29 cellular contexts compared by ENCODE assay signal in the genomic region with DNA sequence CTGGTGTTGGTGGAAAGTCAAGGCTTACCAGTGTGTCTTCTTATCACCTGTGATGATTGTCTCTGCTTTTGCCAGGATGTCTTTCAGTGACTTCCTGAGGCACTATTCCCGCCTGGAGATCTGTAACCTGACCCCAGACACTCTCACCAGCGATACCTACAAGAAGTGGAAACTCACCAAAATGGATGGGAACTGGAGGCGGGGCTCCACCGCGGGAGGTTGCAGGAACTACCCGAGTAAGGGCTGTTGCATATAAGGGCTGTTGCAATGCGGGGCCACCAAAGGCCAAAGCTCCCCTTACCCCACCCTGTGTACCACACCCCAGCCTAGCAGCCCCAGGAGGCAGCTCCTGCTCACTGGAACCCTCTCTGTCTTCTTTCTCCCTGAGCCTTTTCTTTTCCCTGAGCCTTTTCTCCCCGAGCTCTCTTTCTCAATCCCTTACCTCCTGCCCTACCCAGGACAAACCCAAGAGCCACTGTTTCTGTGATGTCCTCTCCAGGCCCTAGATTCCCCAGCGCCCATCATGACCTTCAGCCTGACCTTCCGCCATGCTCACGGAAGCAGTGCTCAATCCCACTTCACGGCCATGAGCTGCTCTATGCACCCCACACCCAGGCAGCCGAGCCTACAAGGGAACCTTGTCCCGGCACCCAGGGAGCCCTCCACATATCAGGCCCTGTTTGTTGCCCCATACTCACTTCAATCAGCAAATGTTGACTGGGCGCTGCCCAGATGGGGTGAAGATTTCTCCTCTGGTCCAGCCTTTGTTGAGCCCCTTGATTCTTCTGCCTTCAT. TPM values are rescaled to one million over a fixed set of nuclear protein-coding genes. Genes with fewer than 3 reads are reported as not detected.
DNase-seq lines count a peak whose midpoint lies in the region; ATAC-seq, FAIRE-seq and TF ChIP-seq lines count a peak whose summit lies in the region.
"Had no signal": no experiment of that assay in that cellular context is flagged by ENCODE, and none has a peak within 500 bp of the region (broad histone marks: within the 10 kb centered on the region; RNA-seq: fewer than 3 reads in every experiment).

No MANE protein-coding gene starts in this region.

- no peak overlapping the region for H2BK12ac ChIP-seq in H9 (ENCODE audit: insufficient read length, low read depth, low read length)

- H2BK5ac ChIP-seq in H9 (ENCODE audit: insufficient read length, low read length) (no peak overlapping the region), mesendoderm (ENCODE audit: low read length) (peak overlapping the region; percentile 69)

- no peak for TF ChIP-seq CTCF in H9 (conservative IDR thresholded peaks at IDR 0.05)
- no peak for TF ChIP-seq CTCF in bronchial epithelial cell (IDR thresholded peaks at IDR 0.05; ENCODE audit: insufficient read depth, low read length, severe bottlenecking)
- TF ChIP-seq CTCF in activated CD8-positive, alpha-beta T cell treated with anti-CD3 and anti-CD28 coated beads for 36 hours (IDR thresholded peaks at IDR 0.05) = no peak

- no peak overlapping the region for H4K91ac ChIP-seq in H9 (ENCODE audit: insufficient read length, low read depth, low read length)

- H3K4me2 ChIP-seq in H9 (ENCODE audit: insufficient read depth, insufficient read length, low read length) (no peak overlapping the region), mesendoderm (ENCODE audit: low read length) (no peak overlapping the region)

- H3K27ac Mint-ChIP-seq in H9 = peak overlapping the region; percentile 22 to 92 (median 60); a peak in 5 of 7 replicates
- no peak overlapping the region for H3K27ac Mint-ChIP-seq in activated CD8-positive, alpha-beta T cell treated with anti-CD3 and anti-CD28 coated beads for 36 hours
- H3K27ac Mint-ChIP-seq: T-helper 2 cell treated with Interferon-gamma antibody and Interleukin-4, amounts not matched to agents 5 μg/mL and 100 μg/mL, for 36 hours had no signal

- no peaks in the 10 kb centered on the region for H3K9me3 ChIP-seq in H9 (ENCODE audit: control insufficient read depth, low read depth, low read length)
- H3K9me3 ChIP-seq: heart right ventricle, thyroid gland had no signal

- CTCF ChIA-PET in activated CD8-positive, alpha-beta T cell treated with anti-CD3 and anti-CD28 coated beads for 36 hours (lab: Charles Lee) = interaction anchor here (0.7 to 5.3 kb wide), 5 partner anchors 8 to 60 kb away, joined by 3 to 71 read pairs (median 3); no protein-coding TSS in a partner anchor

- H3K23me2 ChIP-seq in H9 (ENCODE audit: insufficient read length, low read depth, low read length, poor library complexity, severe bottlenecking) = peaks cover 7% of the 10 kb centered on the region

- no peaks in the 10 kb centered on the region for H4K20me1 ChIP-seq in H9 (ENCODE audit: control insufficient read depth, insufficient read depth, insufficient read length)

- intact Hi-C loops in activated CD8-positive, alpha-beta T cell treated with anti-CD3 and anti-CD28 coated beads for 36 hours (cut with micrococcal nuclease) = no loop called here

- peaks cover 9% of the 10 kb centered on the region for H3K27me3 Mint-ChIP-seq in H9 (ENCODE audit: low read depth)
- H3K27me3 Mint-ChIP-seq in activated CD8-positive, alpha-beta T cell treated with anti-CD3 and anti-CD28 coated beads for 36 hours = no peaks in the 10 kb centered on the region

- H4K5ac ChIP-seq in H9 (ENCODE audit: insufficient read length, low read depth, low read length) = no peak overlapping the region
- H4K5ac ChIP-seq in mesendoderm (ENCODE audit: low read length) = no peak overlapping the region

- no peaks in the 10 kb centered on the region for H3K79me2 ChIP-seq in H9 (ENCODE audit: insufficient read depth, low read length)
- no peaks in the 10 kb centered on the region for H3K79me2 ChIP-seq in mesendoderm (ENCODE audit: control insufficient read depth, insufficient read depth, low read length)

- H2AFZ ChIP-seq in H9 (ENCODE audit: low read length) = no peak overlapping the region

- H3K14ac ChIP-seq in H9 (ENCODE audit: insufficient read depth, low read length) = no peak overlapping the region

- H3K18ac ChIP-seq in H9 (ENCODE audit: insufficient read length, low read depth, low read length) (no peak overlapping the region), mesendoderm (ENCODE audit: low read length) (peak overlapping the region; percentile 13)

- H3K4ac ChIP-seq in H9 (ENCODE audit: low read depth, low read length) (no peak overlapping the region), mesendoderm (ENCODE audit: low read depth, low read length) (no peak overlapping the region)

- no peak for ATAC-seq in activated CD8-positive, alpha-beta T cell treated with anti-CD3 and anti-CD28 coated beads for 36 hours
- ATAC-seq in GM18858 (IDR thresholded peaks at IDR 0.05; ENCODE audit: unreplicated experiment) = no peak
- ATAC-seq: GM12878, heart right ventricle, left ventricle myocardium superior had no signal

- H3K4me3 ChIP-seq in bronchial epithelial cell (ENCODE audit: low read depth, low read length) (no peak overlapping the region), mesendoderm (ENCODE audit: low read length) (no peak overlapping the region)
- H3K4me3 ChIP-seq: cardiac muscle cell, dorsolateral prefrontal cortex, GM12878, heart right ventricle, skin epidermis, thyroid gland had no signal

- H3K4me3 Mint-ChIP-seq in H9 = no peak overlapping the region
- H3K4me3 Mint-ChIP-seq in activated CD8-positive, alpha-beta T cell treated with anti-CD3 and anti-CD28 coated beads for 36 hours = no peak overlapping the region
- H3K4me3 Mint-ChIP-seq: CD8-positive, alpha-beta memory T cell; T-helper 2 cell treated with Interferon-gamma antibody and Interleukin-4, amounts not matched to agents 5 μg/mL and 100 μg/mL, for 36 hours had no signal

- POLR2A ChIA-PET in activated CD8-positive, alpha-beta T cell treated with anti-CD3 and anti-CD28 coated beads for 36 hours (lab: Charles Lee) = no interaction called here

- H2BK120ac ChIP-seq in H9 (ENCODE audit: low read depth, low read length, poor library complexity, severe bottlenecking) = no peak overlapping the region
- no peak overlapping the region for H2BK120ac ChIP-seq in mesendoderm (ENCODE audit: low read depth, low read length)

- no CpG with 5 or more reads among the region's 15 CpGs for WGBS in H9 (ENCODE audit: extremely low coverage, insufficient read length, low lambda C conversion rate)
- no CpG with 5 or more reads among the region's 15 CpGs for WGBS in mesendoderm (ENCODE audit: extremely low coverage, insufficient coverage, low lambda C conversion rate)

- H3K36me3 Mint-ChIP-seq in H9 (ENCODE audit: insufficient read depth in 1 of 3, low read depth in 3 of 3) = peaks cover 5 to 28% (median 20%) of the 10 kb centered on the region in 3 experiments; a peak in 5 of 7 replicates
- H3K36me3 Mint-ChIP-seq in activated CD8-positive, alpha-beta T cell treated with anti-CD3 and anti-CD28 coated beads for 36 hours (ENCODE audit: low read depth) = peaks cover 13% of the 10 kb centered on the region

- H3K56ac ChIP-seq in H9 (ENCODE audit: insufficient read length, low read depth, low read length) = no peak overlapping the region
- H3K56ac ChIP-seq in mesendoderm (ENCODE audit: low read length) = peak overlapping the region; percentile 83

- H3K36me3 ChIP-seq in bronchial epithelial cell (ENCODE audit: control insufficient read depth, insufficient read depth, low read length) (peaks cover 62% of the 10 kb centered on the region), mesendoderm (ENCODE audit: control insufficient read depth, insufficient read depth, low read length) (peaks cover 2% of the 10 kb centered on the region)
- H3K36me3 ChIP-seq: WERI-Rb-1 had no signal

- H3K9me3 Mint-ChIP-seq in H9 = no peaks in the 10 kb centered on the region
- no peaks in the 10 kb centered on the region for H3K9me3 Mint-ChIP-seq in activated CD8-positive, alpha-beta T cell treated with anti-CD3 and anti-CD28 coated beads for 36 hours
- H3K9me3 Mint-ChIP-seq: CD8-positive, alpha-beta memory T cell; T-helper 2 cell treated with Interferon-gamma antibody and Interleukin-4, amounts not matched to agents 5 μg/mL and 100 μg/mL, for 36 hours had no signal

- H2AK5ac ChIP-seq in H9 (ENCODE audit: insufficient read length, low read length) (no peak overlapping the region), mesendoderm (ENCODE audit: low read length) (peak overlapping the region; percentile 76)

- H3K27me3 ChIP-seq in H9 (ENCODE audit: insufficient read depth, low read length) (peaks cover 7% of the 10 kb centered on the region; the same call in 1 of the 2 replicates), bronchial epithelial cell (ENCODE audit: control insufficient read depth, insufficient read depth, low read length) (no peaks in the 10 kb centered on the region), mesendoderm (ENCODE audit: insufficient read depth, low read length, poor library complexity) (no peaks in the 10 kb centered on the region)
- H3K27me3 ChIP-seq: dorsolateral prefrontal cortex, heart right ventricle, thyroid gland had no signal

- H2BK20ac ChIP-seq in H9 (ENCODE audit: low read depth, low read length, poor library complexity, severe bottlenecking) = no peak overlapping the region

- no peak overlapping the region for H2BK15ac ChIP-seq in H9 (ENCODE audit: low read depth, low read length)
- H2BK15ac ChIP-seq in mesendoderm (replicated peaks; ENCODE audit: low read depth) = no peak overlapping the region

- FAIRE-seq in bronchial epithelial cell (lab: Jason Lieb, UNC) = peak; percentile 47
- FAIRE-seq: GM12878, islet of Langerhans had no signal

- H3K79me1 ChIP-seq in H9 (ENCODE audit: insufficient read depth, low read depth, low read length, poor library complexity, severe bottlenecking) (no peaks in the 10 kb centered on the region), mesendoderm (ENCODE audit: low read length) (no peaks in the 10 kb centered on the region)

- H3T11ph ChIP-seq in H9 (ENCODE audit: low read length) = no peak overlapping the region

- DNase-seq in NCI-H510A (lab: John Stamatoyannopoulos, UW) (peak; percentile 19), NCI-H510A treated with DMSO at 0.1 percent for 48 hours (lab: John Stamatoyannopoulos, UW) (no peak), H9 (peak; percentile 88), bronchial epithelial cell (ENCODE audit: low read depth) (no peak), mesendoderm (peak; percentile 96)
- DNase-seq in activated CD8-positive, alpha-beta memory T cell treated with anti-CD3 and anti-CD28 coated beads for 24 hours = no peak
- DNase-seq in activated CD8-positive, alpha-beta T cell treated with anti-CD3 and anti-CD28 coated beads for 36 hours = no peak
- DNase-seq: activated CD4-positive, alpha-beta T cell treated with anti-CD3 and anti-CD28 coated beads, Interleukin-2, amount 50 U/mL, for 4 hours; activated gamma-delta T cell treated with Interleukin-2 at 50 U/mL for 16 hours; CD8-positive, alpha-beta memory T cell; DMS79; dorsolateral prefrontal cortex; heart right ventricle; left ventricle myocardium superior; NCI-H1105; NCI-H2081; NCI-H524 treated with DMSO at 0.1 percent for 48 hours; stimulated activated CD4-positive, alpha-beta T cell treated with anti-CD3 and anti-CD28 coated beads, Interleukin-2, amount 100 ng/mL, for 24 hours; stimulated activated naive CD4-positive, alpha-beta T cell; thyroid gland; WERI-Rb-1 had no signal

- no peak overlapping the region for H3K23ac ChIP-seq in H9 (ENCODE audit: insufficient read length, low read depth, low read length)
- no peak overlapping the region for H3K23ac ChIP-seq in mesendoderm (ENCODE audit: low read length)

- peaks cover 17 to 18% of the 10 kb centered on the region in 2 experiments for H3K4me1 Mint-ChIP-seq in H9
- H3K4me1 Mint-ChIP-seq in activated CD8-positive, alpha-beta T cell treated with anti-CD3 and anti-CD28 coated beads for 36 hours (ENCODE audit: low read depth) = peaks cover 3% of the 10 kb centered on the region

- H4K8ac ChIP-seq in H9 (replicated peaks; ENCODE audit: insufficient read length, low read depth, low read length) (no peak overlapping the region), mesendoderm (ENCODE audit: low read depth, low read length) (no peak overlapping the region)

- H3K27ac ChIP-seq in H9 (ENCODE audit: insufficient read length, low read depth, low read length) = no peak overlapping the region
- peak overlapping the region; percentile 9 for H3K27ac ChIP-seq in mesendoderm (ENCODE audit: low read depth, low read length)
- H3K27ac ChIP-seq: 22Rv1, cardiac muscle cell, epithelial cell of prostate, heart right ventricle, skin epidermis, thyroid gland, WERI-Rb-1 had no signal

- H3K9ac ChIP-seq in H9 (ENCODE audit: extremely low read depth, insufficient read length, low read length) (no peak overlapping the region), mesendoderm (ENCODE audit: low read length) (peak overlapping the region; percentile 26)

- H3K4me1 ChIP-seq in H9 (ENCODE audit: insufficient read depth, low read length) = peaks cover 8% of the 10 kb centered on the region; the same call in 1 of the 2 replicates
- peaks cover 12% of the 10 kb centered on the region for H3K4me1 ChIP-seq in mesendoderm (ENCODE audit: control insufficient read depth, low read depth, low read length)

RNA-seq across cellular contexts. Expression of a gene that starts 40.6 kb away (rescaled TPM):
- total RNA-seq in H9 (2021) = 31.3 and 32.2 TPM in 2 replicates
- total RNA-seq in bronchial epithelial cell = 353 and 526 TPM in 2 replicates
- polyA plus RNA-seq in mesendoderm (2013, experiment 1 of 2) = 15.4 TPM
- 17.2 TPM for polyA plus RNA-seq in mesendoderm (2013, experiment 2 of 2)
- 10 to 100 TPM; 31.5 to 33.6 TPM for total RNA-seq in activated CD8-positive, alpha-beta T cell treated with anti-CD3 and anti-CD28 coated beads for 36 hours

Comparison
In these comparisons a context has a peak if more than half of its experiments do, and no peak if none do; other contexts are left out.
1. DNase-seq: peak in NCI-H510A (single experiment), H9 (single experiment) and mesendoderm (single experiment); none in NCI-H510A treated with DMSO at 0.1 percent for 48 hours (single experiment), bronchial epithelial cell (single experiment), activated CD8-positive, alpha-beta memory T cell treated with anti-CD3 and anti-CD28 coated beads for 24 hours (single experiment) and activated CD8-positive, alpha-beta T cell treated with anti-CD3 and anti-CD28 coated beads for 36 hours (single experiment).
2. RNA of a gene that starts 40.6 kb away (total RNA-seq): 353 to 526 TPM in bronchial epithelial cell; 31.5 to 33.6 TPM in activated CD8-positive, alpha-beta T cell treated with anti-CD3 and anti-CD28 coated beads for 36 hours and 31.3 to 32.2 TPM in H9; every median in the first group is over 10 times any median in the second.